10 cellular contexts compared by ENCODE assay signal in genomic region chr5:151038801-151039238, GRCh38. TPM values are rescaled to one million over a fixed set of nuclear protein-coding genes. Genes with fewer than 3 reads are reported as not detected.
DNase-seq lines count a peak whose midpoint lies in the region; ATAC-seq and TF ChIP-seq lines count a peak whose summit lies in the region.
"Had no signal": no experiment of that assay in that cellular context is flagged by ENCODE, and none has a peak within 500 bp of the region (broad histone marks: within the 10 kb centered on the region; RNA-seq: fewer than 3 reads in every experiment).

No MANE protein-coding gene starts in this region.

- no peaks in the 10 kb centered on the region for H3K9me3 ChIP-seq in MG63
- no peaks in the 10 kb centered on the region for H3K9me3 ChIP-seq in ascending aorta
- no peaks in the 10 kb centered on the region for H3K9me3 ChIP-seq in lower lobe of right lung
- no peaks in the 10 kb centered on the region for H3K9me3 ChIP-seq in endodermal cell (ENCODE audit: control insufficient read depth, low read length)
- H3K9me3 ChIP-seq in CD4-positive, alpha-beta T cell (ENCODE audit: control insufficient read depth, low read length): no peaks in the 10 kb centered on the region

- H3K27me3 ChIP-seq in MG63 (no peaks in the 10 kb centered on the region), ascending aorta (no peaks in the 10 kb centered on the region), lower lobe of right lung (ENCODE audit: low read depth) (no peaks in the 10 kb centered on the region), endodermal cell (ENCODE audit: control insufficient read depth, insufficient read depth, low read length, poor library complexity, severe bottlenecking) (no peaks in the 10 kb centered on the region)
- no peaks in the 10 kb centered on the region for H3K27me3 ChIP-seq in CD4-positive, alpha-beta T cell (ENCODE audit: control insufficient read depth, insufficient read depth, low read length)

- peak overlapping the region; percentile 69 to 78 for H3K27ac ChIP-seq in ascending aorta
- H3K27ac ChIP-seq in lower lobe of right lung: peak overlapping the region; percentile 66
- no peak overlapping the region for H3K27ac ChIP-seq in endodermal cell (ENCODE audit: low read depth, low read length)
- H3K27ac ChIP-seq in CD4-positive, alpha-beta T cell (ENCODE audit: low read depth, low read length): no peak overlapping the region

- H3K9ac ChIP-seq in endodermal cell (ENCODE audit: extremely low read depth, low read length, poor library complexity, severe bottlenecking): no peak overlapping the region

- H3K36me3 ChIP-seq in MG63 (peaks cover 73% of the 10 kb centered on the region), ascending aorta (peaks cover 66 to 75% of the 10 kb centered on the region in 2 donors), lower lobe of right lung (peaks cover 97% of the 10 kb centered on the region), endodermal cell (ENCODE audit: control insufficient read depth, insufficient read depth, low read length) (peaks cover 48% of the 10 kb centered on the region)

- H3K36me3 Mint-ChIP-seq in stimulated activated naive CD8-positive, alpha-beta T cell treated with anti-CD3 and anti-CD28 coated beads, Interleukin-15, Interleukin-2, amounts not matched to agents 100 ng/mL and 50 ng/mL, for 24 hours (ENCODE audit: low read depth): peaks cover 82% of the 10 kb centered on the region
- H3K36me3 Mint-ChIP-seq in endodermal cell (ENCODE audit: low read depth): peaks cover 56% of the 10 kb centered on the region
- H3K36me3 Mint-ChIP-seq in CD4-positive, alpha-beta T cell (ENCODE audit: low read depth): peaks cover 99% of the 10 kb centered on the region

- peak overlapping the region; percentile 70 for H3K27ac Mint-ChIP-seq in stimulated activated naive CD8-positive, alpha-beta T cell treated with anti-CD3 and anti-CD28 coated beads, Interleukin-15, Interleukin-2, amounts not matched to agents 100 ng/mL and 50 ng/mL, for 24 hours
- H3K27ac Mint-ChIP-seq in endodermal cell: no peak overlapping the region
- no peak overlapping the region for H3K27ac Mint-ChIP-seq in CD4-positive, alpha-beta T cell
- H3K27ac Mint-ChIP-seq: IgD-negative memory B cell; natural killer cell treated with Interleukin-12 subunit alpha and Interleukin-12 subunit beta and Interleukin-15 and Interleukin-18, amount 100 ng/mL, for 72 hours had no signal

- H3K4me3 ChIP-seq in MG63 (no peak overlapping the region), ascending aorta (no peak overlapping the region), lower lobe of right lung (no peak overlapping the region), endodermal cell (ENCODE audit: low read length) (no peak overlapping the region)

- H3K4me1 ChIP-seq in ascending aorta (peaks cover 5 to 17% of the 10 kb centered on the region in 2 donors), lower lobe of right lung (peaks cover 60% of the 10 kb centered on the region), endodermal cell (ENCODE audit: control insufficient read depth, insufficient read depth, low read length) (peaks cover 17% of the 10 kb centered on the region)

- intact Hi-C loops in ascending aorta (cut with DNase I): no loop called here
- intact Hi-C loops in lower lobe of right lung (cut with DNase I): no loop called here
- intact Hi-C loops in CD4-positive, alpha-beta T cell (cut with DNase I, micrococcal nuclease): no loop called here

- no peak for ATAC-seq in lower lobe of right lung
- ATAC-seq in CD4-positive, alpha-beta T cell (ENCODE audit: poor library complexity): no peak

- peaks cover 10% of the 10 kb centered on the region for H3K4me1 Mint-ChIP-seq in stimulated activated naive CD8-positive, alpha-beta T cell treated with anti-CD3 and anti-CD28 coated beads, Interleukin-15, Interleukin-2, amounts not matched to agents 100 ng/mL and 50 ng/mL, for 24 hours (ENCODE audit: low read depth)
- peaks cover 35% of the 10 kb centered on the region for H3K4me1 Mint-ChIP-seq in endodermal cell
- no peaks in the 10 kb centered on the region for H3K4me1 Mint-ChIP-seq in CD4-positive, alpha-beta T cell (ENCODE audit: low read depth)

- H3K4me3 Mint-ChIP-seq in stimulated activated naive CD8-positive, alpha-beta T cell treated with anti-CD3 and anti-CD28 coated beads, Interleukin-15, Interleukin-2, amounts not matched to agents 100 ng/mL and 50 ng/mL, for 24 hours: no peak overlapping the region
- no peak overlapping the region for H3K4me3 Mint-ChIP-seq in endodermal cell
- H3K4me3 Mint-ChIP-seq in CD4-positive, alpha-beta T cell: no peak overlapping the region
- H3K4me3 Mint-ChIP-seq: IgD-negative memory B cell; natural killer cell treated with Interleukin-12 subunit alpha and Interleukin-12 subunit beta and Interleukin-15 and Interleukin-18, amount 100 ng/mL, for 72 hours had no signal

- 89 to 95% methylated on average over 6 to 7 of the region's 7 CpGs for WGBS in endodermal cell (ENCODE audit: insufficient coverage in 1 of 2, insufficient read length in 1 of 2), 2 experiments

- POLR2A ChIA-PET in CD4-positive, alpha-beta T cell (lab: Charles Lee): no interaction called here

- no peaks in the 10 kb centered on the region for H3K27me3 Mint-ChIP-seq in stimulated activated naive CD8-positive, alpha-beta T cell treated with anti-CD3 and anti-CD28 coated beads, Interleukin-15, Interleukin-2, amounts not matched to agents 100 ng/mL and 50 ng/mL, for 24 hours
- H3K27me3 Mint-ChIP-seq in endodermal cell (ENCODE audit: insufficient read depth): no peaks in the 10 kb centered on the region
- no peaks in the 10 kb centered on the region for H3K27me3 Mint-ChIP-seq in CD4-positive, alpha-beta T cell
- H3K27me3 Mint-ChIP-seq: IgD-negative memory B cell; natural killer cell treated with Interleukin-12 subunit alpha and Interleukin-12 subunit beta and Interleukin-15 and Interleukin-18, amount 100 ng/mL, for 72 hours had no signal

- DNase-seq in MG63: peak; percentile 72
- no peak for DNase-seq in ascending aorta (ENCODE audit: low spot score in 2 of 2)
- DNase-seq in lower lobe of right lung: no peak
- DNase-seq in DMS53 (lab: John Stamatoyannopoulos, UW): no peak
- DNase-seq in endodermal cell: no peak
- DNase-seq in CD4-positive, alpha-beta T cell: no peak
- DNase-seq: activated CD8-positive, alpha-beta memory T cell treated with anti-CD3 and anti-CD28 coated beads for 24 hours had no signal

- CTCF ChIA-PET in CD4-positive, alpha-beta T cell (lab: Charles Lee): interaction anchor here (1.3 to 2.8 kb wide), 2 partner anchors 9 to 10 kb away, joined by 3 to 9 read pairs; no protein-coding TSS in a partner anchor

- TF ChIP-seq CTCF in ascending aorta (IDR thresholded peaks at IDR 0.05) (no peak), lower lobe of right lung (IDR thresholded peaks at IDR 0.05) (no peak), endodermal cell (conservative IDR thresholded peaks at IDR 0.05) (no peak)
- no peak for TF ChIP-seq CTCF in CD4-positive, alpha-beta T cell (IDR thresholded peaks at IDR 0.05)

- H3K9me3 Mint-ChIP-seq in stimulated activated naive CD8-positive, alpha-beta T cell treated with anti-CD3 and anti-CD28 coated beads, Interleukin-15, Interleukin-2, amounts not matched to agents 100 ng/mL and 50 ng/mL, for 24 hours: no peaks in the 10 kb centered on the region
- no peaks in the 10 kb centered on the region for H3K9me3 Mint-ChIP-seq in endodermal cell
- H3K9me3 Mint-ChIP-seq in CD4-positive, alpha-beta T cell: no peaks in the 10 kb centered on the region
- H3K9me3 Mint-ChIP-seq: IgD-negative memory B cell; natural killer cell treated with Interleukin-12 subunit alpha and Interleukin-12 subunit beta and Interleukin-15 and Interleukin-18, amount 100 ng/mL, for 72 hours had no signal

RNA-seq across cellular contexts. Expression of gene GPX3, which starts 18.4 kb away (rescaled TPM):
- 2.3 and 5.6 TPM in 2 replicates for total RNA-seq in MG63 (2014; rRNA removed; shearing (Covaris generic); ENCODE audit: low replicate concordance)
- total RNA-seq in ascending aorta (2,056 TPM), lower lobe of right lung (855 TPM), endodermal cell (10 to 100 TPM; 44.9 to 47.1 TPM)
- polyA plus RNA-seq in endodermal cell (2013, experiment 1 of 2): 27.5 TPM
- 26.7 TPM for polyA plus RNA-seq in endodermal cell (2013, experiment 2 of 2)
- total RNA-seq in CD4-positive, alpha-beta T cell: under 1 TPM in 1 of 2 experiments, not detected in 1; 0.58 TPM
- total RNA-seq: natural killer cell treated with Interleukin-12 subunit alpha and Interleukin-12 subunit beta and Interleukin-15 and Interleukin-18, amount 100 ng/mL, for 72 hours had no signal

RNA-seq across cellular contexts. Expression of gene TNIP1, which starts 42.0 kb away (rescaled TPM):
- 74.2 and 76.6 TPM in 2 replicates for total RNA-seq in MG63 (2014; rRNA removed; shearing (Covaris generic); ENCODE audit: low replicate concordance)
- total RNA-seq in ascending aorta (54.6 TPM), lower lobe of right lung (99.6 TPM), endodermal cell (10 to 100 TPM; 51.3 to 52.2 TPM)
- polyA plus RNA-seq in endodermal cell (2013, experiment 1 of 2): 33.0 TPM
- 31.1 TPM for polyA plus RNA-seq in endodermal cell (2013, experiment 2 of 2)
- 100 to 1,000 TPM; 110 to 115 TPM for total RNA-seq in CD4-positive, alpha-beta T cell

Comparison
In these comparisons a context has a peak if more than half of its experiments do, and no peak if none do; other contexts are left out.
1. H3K27ac ChIP-seq: peak in ascending aorta (2 of 2) and lower lobe of right lung (single experiment); none in endodermal cell (single experiment) and CD4-positive, alpha-beta T cell (single experiment).
2. RNA of gene GPX3, which starts 18.4 kb away (total RNA-seq): 2,056 TPM in ascending aorta (single experiment) and 855 TPM in lower lobe of right lung (single experiment); 44.9 to 47.1 TPM in endodermal cell, 2.3 to 5.6 TPM in MG63 and 0.58 TPM in CD4-positive, alpha-beta T cell; every median in the first group is over 10 times any median in the second.